Comparison of ENCODE assay signal across 1 cellular context in the genomic region with DNA sequence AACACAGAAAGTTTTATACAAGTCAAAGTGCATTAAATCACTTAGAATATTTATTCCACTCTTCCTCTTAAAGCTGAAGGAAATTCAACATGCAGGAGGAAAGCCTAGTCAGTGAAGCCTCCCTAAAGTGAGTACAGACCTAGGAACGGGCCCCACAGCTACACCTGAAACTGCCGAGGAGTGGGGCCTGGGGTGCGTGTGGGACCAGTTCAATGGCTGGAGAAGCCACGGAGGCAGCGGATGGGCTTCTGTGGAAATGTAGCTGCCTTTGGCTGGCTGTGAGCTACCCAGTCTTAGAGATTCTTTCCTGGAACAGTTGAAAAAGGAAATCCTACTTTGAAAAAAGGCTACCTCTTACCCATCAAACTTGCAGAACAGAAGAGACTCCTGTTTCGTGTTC.
TF ChIP-seq lines count a peak whose summit lies in the region.

No MANE protein-coding gene starts in this region.

TF ChIP-seq in HepG2, 621 proteins besides CTCF, POLR2A, EP300 and RAD21:
- TF ChIP-seq RBM22 (optimal IDR thresholded peaks at IDR 0.05; ENCODE audit: low read length) (peak; percentile 79), ESRRA (CRISPR knock-in tag; IDR thresholded peaks at IDR 0.05; ENCODE audit: low read depth) (no peak)
